In the genomic region with DNA sequence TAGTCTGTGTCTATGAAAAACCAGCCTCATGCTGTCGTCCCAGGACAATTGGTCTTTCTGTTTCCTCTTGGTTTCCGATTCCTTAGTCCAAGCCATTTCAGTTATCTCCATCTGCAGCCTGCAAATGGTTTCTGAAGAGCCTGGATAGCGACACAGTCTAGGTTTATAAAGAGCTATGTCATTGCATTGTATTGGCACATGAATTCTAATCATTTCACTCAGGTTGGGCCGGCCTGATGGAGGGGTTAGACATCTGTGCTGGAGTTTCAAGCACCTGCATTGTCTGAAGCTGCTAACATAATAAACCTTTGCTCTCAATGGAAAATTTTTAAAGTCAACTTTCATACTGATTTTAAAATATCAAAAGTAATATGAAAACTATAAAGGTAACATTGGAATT, we compare ENCODE assay signal across 2 cellular contexts.
TF ChIP-seq lines count a peak whose summit lies in the region.

No MANE protein-coding gene starts in this region.

TF ChIP-seq in SK-N-SH, 30 proteins besides CTCF, POLR2A, EP300 and RAD21 (continued from another document):
- TF ChIP-seq, protein P1, sequence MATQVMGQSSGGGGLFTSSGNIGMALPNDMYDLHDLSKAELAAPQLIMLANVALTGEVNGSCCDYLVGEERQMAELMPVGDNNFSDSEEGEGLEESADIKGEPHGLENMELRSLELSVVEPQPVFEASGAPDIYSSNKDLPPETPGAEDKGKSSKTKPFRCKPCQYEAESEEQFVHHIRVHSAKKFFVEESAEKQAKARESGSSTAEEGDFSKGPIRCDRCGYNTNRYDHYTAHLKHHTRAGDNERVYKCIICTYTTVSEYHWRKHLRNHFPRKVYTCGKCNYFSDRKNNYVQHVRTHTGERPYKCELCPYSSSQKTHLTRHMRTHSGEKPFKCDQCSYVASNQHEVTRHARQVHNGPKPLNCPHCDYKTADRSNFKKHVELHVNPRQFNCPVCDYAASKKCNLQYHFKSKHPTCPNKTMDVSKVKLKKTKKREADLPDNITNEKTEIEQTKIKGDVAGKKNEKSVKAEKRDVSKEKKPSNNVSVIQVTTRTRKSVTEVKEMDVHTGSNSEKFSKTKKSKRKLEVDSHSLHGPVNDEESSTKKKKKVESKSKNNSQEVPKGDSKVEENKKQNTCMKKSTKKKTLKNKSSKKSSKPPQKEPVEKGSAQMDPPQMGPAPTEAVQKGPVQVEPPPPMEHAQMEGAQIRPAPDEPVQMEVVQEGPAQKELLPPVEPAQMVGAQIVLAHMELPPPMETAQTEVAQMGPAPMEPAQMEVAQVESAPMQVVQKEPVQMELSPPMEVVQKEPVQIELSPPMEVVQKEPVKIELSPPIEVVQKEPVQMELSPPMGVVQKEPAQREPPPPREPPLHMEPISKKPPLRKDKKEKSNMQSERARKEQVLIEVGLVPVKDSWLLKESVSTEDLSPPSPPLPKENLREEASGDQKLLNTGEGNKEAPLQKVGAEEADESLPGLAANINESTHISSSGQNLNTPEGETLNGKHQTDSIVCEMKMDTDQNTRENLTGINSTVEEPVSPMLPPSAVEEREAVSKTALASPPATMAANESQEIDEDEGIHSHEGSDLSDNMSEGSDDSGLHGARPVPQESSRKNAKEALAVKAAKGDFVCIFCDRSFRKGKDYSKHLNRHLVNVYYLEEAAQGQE (IDR thresholded peaks at IDR 0.05; ENCODE audit: low read depth, low read length) = no peak

TF ChIP-seq in SK-N-SH treated with all-trans-retinoic acid at 6 μM for 48 hours, 23 proteins besides CTCF, POLR2A, EP300 and RAD21 (continued from another document):
- TF ChIP-seq, protein P2, sequence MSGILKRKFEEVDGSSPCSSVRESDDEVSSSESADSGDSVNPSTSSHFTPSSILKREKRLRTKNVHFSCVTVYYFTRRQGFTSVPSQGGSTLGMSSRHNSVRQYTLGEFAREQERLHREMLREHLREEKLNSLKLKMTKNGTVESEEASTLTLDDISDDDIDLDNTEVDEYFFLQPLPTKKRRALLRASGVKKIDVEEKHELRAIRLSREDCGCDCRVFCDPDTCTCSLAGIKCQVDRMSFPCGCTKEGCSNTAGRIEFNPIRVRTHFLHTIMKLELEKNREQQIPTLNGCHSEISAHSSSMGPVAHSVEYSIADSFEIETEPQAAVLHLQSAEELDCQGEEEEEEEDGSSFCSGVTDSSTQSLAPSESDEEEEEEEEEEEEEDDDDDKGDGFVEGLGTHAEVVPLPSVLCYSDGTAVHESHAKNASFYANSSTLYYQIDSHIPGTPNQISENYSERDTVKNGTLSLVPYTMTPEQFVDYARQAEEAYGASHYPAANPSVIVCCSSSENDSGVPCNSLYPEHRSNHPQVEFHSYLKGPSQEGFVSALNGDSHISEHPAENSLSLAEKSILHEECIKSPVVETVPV (CRISPR knock-in tag; IDR thresholded peaks at IDR 0.05) = no peak
- no peak for TF ChIP-seq ARNTL (CRISPR knock-in tag; IDR thresholded peaks at IDR 0.05; ENCODE audit: borderline replicate concordance, low read depth)
- no peak for TF ChIP-seq TCF4 (CRISPR knock-in tag; IDR thresholded peaks at IDR 0.05; ENCODE audit: borderline replicate concordance)
- TF ChIP-seq ZFP30 (CRISPR knock-in tag; IDR thresholded peaks at IDR 0.05) = no peak
- no peak for TF ChIP-seq ESRRG (CRISPR knock-in tag; IDR thresholded peaks at IDR 0.05)
- TF ChIP-seq RARB (CRISPR knock-in tag; IDR thresholded peaks at IDR 0.05) = no peak
- TF ChIP-seq OSR1 (CRISPR knock-in tag; IDR thresholded peaks at IDR 0.05) = no peak
- TF ChIP-seq, protein P3, sequence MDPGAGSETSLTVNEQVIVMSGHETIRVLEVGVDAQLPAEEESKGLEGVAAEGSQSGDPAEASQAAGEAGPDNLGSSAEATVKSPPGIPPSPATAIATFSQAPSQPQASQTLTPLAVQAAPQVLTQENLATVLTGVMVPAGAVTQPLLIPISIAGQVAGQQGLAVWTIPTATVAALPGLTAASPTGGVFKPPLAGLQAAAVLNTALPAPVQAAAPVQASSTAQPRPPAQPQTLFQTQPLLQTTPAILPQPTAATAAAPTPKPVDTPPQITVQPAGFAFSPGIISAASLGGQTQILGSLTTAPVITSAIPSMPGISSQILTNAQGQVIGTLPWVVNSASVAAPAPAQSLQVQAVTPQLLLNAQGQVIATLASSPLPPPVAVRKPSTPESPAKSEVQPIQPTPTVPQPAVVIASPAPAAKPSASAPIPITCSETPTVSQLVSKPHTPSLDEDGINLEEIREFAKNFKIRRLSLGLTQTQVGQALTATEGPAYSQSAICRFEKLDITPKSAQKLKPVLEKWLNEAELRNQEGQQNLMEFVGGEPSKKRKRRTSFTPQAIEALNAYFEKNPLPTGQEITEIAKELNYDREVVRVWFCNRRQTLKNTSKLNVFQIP (CRISPR knock-in tag; IDR thresholded peaks at IDR 0.05; ENCODE audit: borderline replicate concordance, low read depth) = no peak
- no peak for TF ChIP-seq ZNF565 (CRISPR knock-in tag; conservative IDR thresholded peaks at IDR 0.05; ENCODE audit: low read depth)
- TF ChIP-seq TOX (CRISPR knock-in tag; IDR thresholded peaks at IDR 0.05; ENCODE audit: borderline replicate concordance) = no peak
- TF ChIP-seq GLIS3 (CRISPR knock-in tag; IDR thresholded peaks at IDR 0.05) = no peak
- TF ChIP-seq CSDC2 (CRISPR knock-in tag; IDR thresholded peaks at IDR 0.05) = no peak
- TF ChIP-seq, protein P4, sequence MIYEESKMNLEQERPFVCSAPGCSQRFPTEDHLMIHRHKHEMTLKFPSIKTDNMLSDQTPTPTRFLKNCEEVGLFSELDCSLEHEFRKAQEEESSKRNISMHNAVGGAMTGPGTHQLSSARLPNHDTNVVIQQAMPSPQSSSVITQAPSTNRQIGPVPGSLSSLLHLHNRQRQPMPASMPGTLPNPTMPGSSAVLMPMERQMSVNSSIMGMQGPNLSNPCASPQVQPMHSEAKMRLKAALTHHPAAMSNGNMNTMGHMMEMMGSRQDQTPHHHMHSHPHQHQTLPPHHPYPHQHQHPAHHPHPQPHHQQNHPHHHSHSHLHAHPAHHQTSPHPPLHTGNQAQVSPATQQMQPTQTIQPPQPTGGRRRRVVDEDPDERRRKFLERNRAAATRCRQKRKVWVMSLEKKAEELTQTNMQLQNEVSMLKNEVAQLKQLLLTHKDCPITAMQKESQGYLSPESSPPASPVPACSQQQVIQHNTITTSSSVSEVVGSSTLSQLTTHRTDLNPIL (CRISPR knock-in tag; IDR thresholded peaks at IDR 0.05; ENCODE audit: low read depth) = no peak
